ENCODE assay signal across 8 cellular contexts in the genomic region with DNA sequence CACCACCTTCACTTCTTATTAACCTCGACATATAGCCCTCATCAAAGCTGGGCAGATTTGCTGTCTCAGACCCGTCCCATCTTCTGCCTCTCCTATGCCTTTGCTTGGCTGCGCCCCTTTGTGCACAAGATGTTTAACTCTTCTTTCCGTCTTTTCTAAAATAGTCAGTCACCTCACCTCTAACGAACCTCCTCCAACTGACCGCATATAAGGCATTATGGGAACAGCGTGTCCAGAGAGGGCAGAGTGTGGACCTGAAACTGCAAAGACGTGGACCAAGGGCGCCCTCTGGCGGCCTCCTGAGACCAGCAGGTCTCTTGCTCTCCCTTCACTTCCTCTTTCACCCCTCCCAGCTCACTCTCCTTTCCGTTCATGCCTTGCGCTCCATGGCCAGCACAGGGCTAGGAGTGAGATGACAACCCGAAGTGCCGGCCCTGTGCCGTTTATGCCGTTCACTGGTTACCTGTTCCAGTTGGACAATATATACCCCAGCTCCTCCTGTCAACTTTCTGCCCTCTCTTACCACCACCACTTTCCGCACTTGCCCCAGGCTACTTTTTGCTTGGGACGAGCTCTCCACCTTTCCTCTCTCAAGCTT. TPM values are rescaled to one million over a fixed set of nuclear protein-coding genes. Genes with fewer than 3 reads are reported as not detected.
DNase-seq lines count a peak whose midpoint lies in the region; ATAC-seq and TF ChIP-seq lines count a peak whose summit lies in the region.

No MANE protein-coding gene starts in this region.

- peaks cover 16% of the 10 kb centered on the region in 2 donors for H3K4me1 ChIP-seq in lung (ENCODE audit: control insufficient read depth in 2 of 2, insufficient read depth in 2 of 2, low read length in 2 of 2)

- no peaks in the 10 kb centered on the region for H3K9me3 ChIP-seq in lung (ENCODE audit: control insufficient read depth in 2 of 2, insufficient read depth in 1 of 2, low read length in 1 of 2)

- WGBS in lung, 2 donors: 14 to 15% methylated on average over 18 of the region's 18 CpGs

- DNase-seq in NCI-H69 (lab: John Stamatoyannopoulos, UW) (peak; percentile 91), ecto neural progenitor cell (ENCODE audit: low spot score) (peak; percentile 93), lung (ENCODE audit: low spot score) (peak; percentile 88)
- DNase-seq in activated CD4-positive, alpha-beta T cell treated with anti-CD3 and anti-CD28 coated beads, Interleukin-2, amount 50 U/mL, for 1 hour: peak; percentile 79
- peak; percentile 78 for DNase-seq in stimulated activated CD4-positive, alpha-beta T cell treated with anti-CD3 and anti-CD28 coated beads, Interleukin-4, amount 100 ng/mL, for 1 hour

- H3K27me3 ChIP-seq in lung (ENCODE audit: control insufficient read depth, insufficient read depth): no peaks in the 10 kb centered on the region

- peaks cover 18 to 30% of the 10 kb centered on the region in 2 donors for H3K36me3 ChIP-seq in lung (ENCODE audit: control insufficient read depth in 2 of 2, insufficient read depth in 2 of 2, low read length in 2 of 2)

- peak overlapping the region; percentile 82 for H3K4me3 ChIP-seq in GM08714 (ENCODE audit: low read length)
- H3K4me3 ChIP-seq in lung: peak overlapping the region; percentile 5

- ATAC-seq in HG03354 (IDR thresholded peaks at IDR 0.05; ENCODE audit: poor library complexity, severe bottlenecking, unreplicated experiment) (peak; percentile 35), lung (ENCODE audit: insufficient read depth, low FRiP score) (peak; percentile 68), HG03342 (IDR thresholded peaks at IDR 0.05; ENCODE audit: unreplicated experiment) (no peak)

- H3K27ac ChIP-seq in lung (ENCODE audit: low read depth in 1 of 2, low read length in 1 of 2): no peak overlapping the region

- TF ChIP-seq CTCF in lung (IDR thresholded peaks at IDR 0.05; ENCODE audit: control extremely low read depth, extremely low read depth): peak; percentile 90

RNA-seq across cellular contexts. Expression of a gene that starts 2.5 kb away (rescaled TPM):
- total RNA-seq in lung: 10 to 100 TPM; 24.4 to 34.9 TPM
- polyA plus RNA-seq in lung: 10 to 100 TPM; 28.3 to 42.6 TPM

RNA-seq across cellular contexts. Expression of a gene that starts 2.8 kb away (rescaled TPM):
- 10 to 100 TPM; 11.3 to 26.3 TPM for total RNA-seq in lung
- 10 to 100 TPM in 1 of 2 donors, 1 to 10 TPM in 1; 9.3 to 24.2 TPM for polyA plus RNA-seq in lung

RNA-seq across cellular contexts. Expression of a gene that starts 15.1 kb away (rescaled TPM):
- total RNA-seq in lung: 10 to 100 TPM; 26.7 to 65.4 TPM
- 100 to 1,000 TPM in 1 of 2 donors, 10 to 100 TPM in 1; 93.6 to 120 TPM for polyA plus RNA-seq in lung

RNA-seq across cellular contexts. Expression of a gene that starts 20.4 kb away (rescaled TPM):
- 10 to 100 TPM in 1 of 2 donors, 1 to 10 TPM in 1; 5.8 to 13.6 TPM for total RNA-seq in lung
- polyA plus RNA-seq in lung: 1 to 10 TPM; 1.3 to 4.0 TPM

RNA-seq across cellular contexts. Expression of a gene that starts 25.7 kb away (rescaled TPM):
- total RNA-seq in lung: 100 to 1,000 TPM; 184 to 187 TPM
- polyA plus RNA-seq in lung: 100 to 1,000 TPM; 104 to 226 TPM
